In the genomic region with DNA sequence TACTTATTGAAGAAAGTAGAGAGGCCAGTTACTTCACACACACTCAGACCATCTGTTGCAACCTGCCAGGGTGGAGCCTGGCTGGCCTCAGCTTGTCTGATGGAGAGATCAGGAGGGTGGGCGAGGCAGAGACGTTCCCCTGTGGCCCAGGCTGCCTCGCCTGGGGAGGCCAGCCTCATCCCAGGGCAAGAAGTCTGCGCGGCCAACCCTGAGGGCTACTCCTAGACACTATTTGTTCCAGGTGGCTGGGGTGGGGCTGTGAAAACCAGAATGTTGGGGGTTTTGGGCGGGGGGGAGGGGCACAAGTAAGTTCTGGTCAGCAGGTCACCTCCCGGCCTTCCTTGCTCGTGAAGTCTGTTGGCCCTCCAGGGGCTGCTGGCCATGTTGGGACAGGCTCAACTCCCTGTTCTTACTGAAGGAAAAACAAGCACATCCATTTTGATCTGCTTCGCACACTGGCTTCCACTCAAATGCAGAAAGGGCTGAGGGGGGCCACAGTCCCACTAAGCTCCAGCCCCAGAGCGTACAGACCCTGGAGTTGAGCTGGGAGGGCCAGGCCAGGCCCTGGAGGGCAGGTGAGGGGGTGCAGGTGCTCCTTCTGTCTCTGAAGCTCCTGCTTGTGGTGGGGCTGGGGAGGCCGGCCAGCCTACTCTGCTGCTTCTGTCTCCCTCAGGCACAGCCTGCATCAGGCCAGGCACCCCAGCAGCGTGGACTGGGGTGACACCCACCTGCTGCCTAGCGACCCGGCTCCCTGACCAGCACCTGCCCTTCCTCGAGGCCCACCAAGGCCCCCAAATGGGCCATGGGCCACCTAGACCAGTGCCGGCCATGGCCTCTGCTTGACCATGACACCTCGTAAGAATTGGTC, we compare ENCODE assay signal across 2 cellular contexts.
TF ChIP-seq lines count a peak whose summit lies in the region.

No MANE protein-coding gene starts in this region.

TF ChIP-seq in SK-N-SH treated with all-trans-retinoic acid at 6 μM for 48 hours, 23 proteins besides CTCF, POLR2A, EP300 and RAD21 (continued from another document):
- no peak for TF ChIP-seq TOX (CRISPR knock-in tag; IDR thresholded peaks at IDR 0.05; ENCODE audit: borderline replicate concordance)

TF ChIP-seq in SK-N-SH, 30 proteins besides CTCF, POLR2A, EP300 and RAD21 (continued from another document):
- no peak for TF ChIP-seq GABPA (IDR thresholded peaks at IDR 0.05; ENCODE audit: low read depth)
- no peak for TF ChIP-seq GATA2 (CRISPR knock-in tag; IDR thresholded peaks at IDR 0.05)
- TF ChIP-seq SMC3 (IDR thresholded peaks at IDR 0.05; ENCODE audit: low read depth, low read length) = no peak
- no peak for TF ChIP-seq RXRA (IDR thresholded peaks at IDR 0.05; ENCODE audit: borderline replicate concordance, low read depth)
- TF ChIP-seq, protein P1, sequence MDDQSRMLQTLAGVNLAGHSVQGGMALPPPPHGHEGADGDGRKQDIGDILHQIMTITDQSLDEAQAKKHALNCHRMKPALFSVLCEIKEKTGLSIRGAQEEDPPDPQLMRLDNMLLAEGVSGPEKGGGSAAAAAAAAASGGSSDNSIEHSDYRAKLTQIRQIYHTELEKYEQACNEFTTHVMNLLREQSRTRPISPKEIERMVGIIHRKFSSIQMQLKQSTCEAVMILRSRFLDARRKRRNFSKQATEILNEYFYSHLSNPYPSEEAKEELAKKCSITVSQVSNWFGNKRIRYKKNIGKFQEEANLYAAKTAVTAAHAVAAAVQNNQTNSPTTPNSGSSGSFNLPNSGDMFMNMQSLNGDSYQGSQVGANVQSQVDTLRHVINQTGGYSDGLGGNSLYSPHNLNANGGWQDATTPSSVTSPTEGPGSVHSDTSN (IDR thresholded peaks at IDR 0.05) = no peak
- TF ChIP-seq, protein P2, sequence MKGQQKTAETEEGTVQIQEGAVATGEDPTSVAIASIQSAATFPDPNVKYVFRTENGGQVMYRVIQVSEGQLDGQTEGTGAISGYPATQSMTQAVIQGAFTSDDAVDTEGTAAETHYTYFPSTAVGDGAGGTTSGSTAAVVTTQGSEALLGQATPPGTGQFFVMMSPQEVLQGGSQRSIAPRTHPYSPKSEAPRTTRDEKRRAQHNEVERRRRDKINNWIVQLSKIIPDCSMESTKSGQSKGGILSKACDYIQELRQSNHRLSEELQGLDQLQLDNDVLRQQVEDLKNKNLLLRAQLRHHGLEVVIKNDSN (IDR thresholded peaks at IDR 0.05; ENCODE audit: borderline replicate concordance, low read depth) = no peak
- TF ChIP-seq ELF1 (IDR thresholded peaks at IDR 0.05) = no peak
- TF ChIP-seq, protein P3, sequence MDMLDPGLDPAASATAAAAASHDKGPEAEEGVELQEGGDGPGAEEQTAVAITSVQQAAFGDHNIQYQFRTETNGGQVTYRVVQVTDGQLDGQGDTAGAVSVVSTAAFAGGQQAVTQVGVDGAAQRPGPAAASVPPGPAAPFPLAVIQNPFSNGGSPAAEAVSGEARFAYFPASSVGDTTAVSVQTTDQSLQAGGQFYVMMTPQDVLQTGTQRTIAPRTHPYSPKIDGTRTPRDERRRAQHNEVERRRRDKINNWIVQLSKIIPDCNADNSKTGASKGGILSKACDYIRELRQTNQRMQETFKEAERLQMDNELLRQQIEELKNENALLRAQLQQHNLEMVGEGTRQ (IDR thresholded peaks at IDR 0.05; ENCODE audit: borderline replicate concordance, low read depth, low read length) = no peak
- no peak for TF ChIP-seq YY1 (IDR thresholded peaks at IDR 0.05; ENCODE audit: low read depth)
- TF ChIP-seq SIN3A (IDR thresholded peaks at IDR 0.05; ENCODE audit: borderline replicate concordance, low read depth, low read length) = no peak
- no peak for TF ChIP-seq RFX5 (IDR thresholded peaks at IDR 0.05; ENCODE audit: low read length)
- TF ChIP-seq JUND (IDR thresholded peaks at IDR 0.05) = no peak
- no peak for TF ChIP-seq FOSL2 (IDR thresholded peaks at IDR 0.05; ENCODE audit: borderline replicate concordance, low read depth)
- TF ChIP-seq TEAD4 (IDR thresholded peaks at IDR 0.05; ENCODE audit: borderline replicate concordance, insufficient read depth) = no peak
- TF ChIP-seq, protein P4, sequence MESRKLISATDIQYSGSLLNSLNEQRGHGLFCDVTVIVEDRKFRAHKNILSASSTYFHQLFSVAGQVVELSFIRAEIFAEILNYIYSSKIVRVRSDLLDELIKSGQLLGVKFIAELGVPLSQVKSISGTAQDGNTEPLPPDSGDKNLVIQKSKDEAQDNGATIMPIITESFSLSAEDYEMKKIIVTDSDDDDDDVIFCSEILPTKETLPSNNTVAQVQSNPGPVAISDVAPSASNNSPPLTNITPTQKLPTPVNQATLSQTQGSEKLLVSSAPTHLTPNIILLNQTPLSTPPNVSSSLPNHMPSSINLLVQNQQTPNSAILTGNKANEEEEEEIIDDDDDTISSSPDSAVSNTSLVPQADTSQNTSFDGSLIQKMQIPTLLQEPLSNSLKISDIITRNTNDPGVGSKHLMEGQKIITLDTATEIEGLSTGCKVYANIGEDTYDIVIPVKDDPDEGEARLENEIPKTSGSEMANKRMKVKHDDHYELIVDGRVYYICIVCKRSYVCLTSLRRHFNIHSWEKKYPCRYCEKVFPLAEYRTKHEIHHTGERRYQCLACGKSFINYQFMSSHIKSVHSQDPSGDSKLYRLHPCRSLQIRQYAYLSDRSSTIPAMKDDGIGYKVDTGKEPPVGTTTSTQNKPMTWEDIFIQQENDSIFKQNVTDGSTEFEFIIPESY (IDR thresholded peaks at IDR 0.05; ENCODE audit: borderline replicate concordance, low read depth) = no peak
